In genomic region chr7:11212080-11212711, GRCh38 we compare ENCODE assay signal across 8 cellular contexts.
DNase-seq lines count a peak whose midpoint lies in the region; ATAC-seq and TF ChIP-seq lines count a peak whose summit lies in the region.

No MANE protein-coding gene starts in this region.

- no peak overlapping the region for H3K4me3 ChIP-seq in fibroblast of the aortic adventitia (ENCODE audit: low read depth, low read length)

- DNase-seq in DMS53 treated with DMSO at 0.1 percent for 48 hours (lab: John Stamatoyannopoulos, UW; ENCODE audit: unreplicated experiment) (peak; percentile 68), NCI-H748 (lab: John Stamatoyannopoulos, UW; ENCODE audit: unreplicated experiment) (peak; percentile 84), fibroblast of the aortic adventitia (ENCODE audit: low read depth) (peak; percentile 82), non-pigmented ciliary epithelial cell (ENCODE audit: low read depth) (peak; percentile 32), ureter (ENCODE audit: low spot score) (peak; percentile 62)
- peak; percentile 8 for DNase-seq in activated CD8-positive, alpha-beta memory T cell treated with anti-CD3 and anti-CD28 coated beads, Interleukin-2, amount 50 U/mL, for 24 hours (ENCODE audit: extremely low read depth)

- peak; percentile 88 for TF ChIP-seq CTCF in fibroblast of the aortic adventitia (IDR thresholded peaks at IDR 0.05; ENCODE audit: insufficient read depth, low read length)

- ATAC-seq in GM19468 (IDR thresholded peaks at IDR 0.05; ENCODE audit: extremely low read depth, unreplicated experiment) = peak; percentile 71
- ATAC-seq in HG03558 (IDR thresholded peaks at IDR 0.05; ENCODE audit: extremely low read depth, unreplicated experiment) = peak; percentile 68

Comparison
In these comparisons a context has a peak if more than half of its experiments do, and no peak if none do; other contexts are left out.
1. DNase-seq: peak in every context shown above with its lines; median percentile 84 in NCI-H748; 82 in fibroblast of the aortic adventitia; 68 in DMS53 treated with DMSO at 0.1 percent for 48 hours; 62 in ureter; 32 in non-pigmented ciliary epithelial cell; 8 in activated CD8-positive, alpha-beta memory T cell treated with anti-CD3 and anti-CD28 coated beads, Interleukin-2, amount 50 U/mL, for 24 hours.